16 cellular contexts compared by ENCODE assay signal in the genomic region with DNA sequence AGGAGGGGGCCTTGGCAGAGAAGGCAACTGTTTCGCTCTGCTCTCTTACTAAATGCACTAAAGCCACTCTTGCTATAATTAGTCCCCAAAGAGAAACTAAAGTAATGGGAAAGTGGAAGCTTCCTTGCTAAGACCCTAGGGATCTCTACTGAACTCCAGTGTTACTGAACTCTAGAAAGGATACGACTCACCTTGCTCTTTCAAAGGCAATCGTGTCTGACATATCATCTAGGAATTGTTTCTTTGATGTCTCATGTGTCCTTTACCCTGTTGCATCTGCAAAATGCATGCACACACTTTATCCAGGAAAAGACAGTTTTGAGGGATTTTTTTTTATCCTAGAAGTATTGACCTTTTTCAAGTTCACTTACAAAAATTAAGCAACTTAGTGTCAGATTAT.
"Had no signal": no experiment of that assay in that cellular context is flagged by ENCODE, and none has a peak within 500 bp of the region (broad histone marks: within the 10 kb centered on the region; RNA-seq: fewer than 3 reads in every experiment).

No MANE protein-coding gene starts in this region.

- H3K9me3 ChIP-seq: gastrocnemius medialis, prostate gland, tibial nerve had no signal

- DNase-seq: activated CD4-positive, alpha-beta T cell treated with anti-CD3 and anti-CD28 coated beads for 48 hours; activated CD4-positive, CD25-positive, alpha-beta regulatory T cell; activated CD8-positive, alpha-beta T cell treated with anti-CD3 and anti-CD28 coated beads for 36 hours; activated naive CD4-positive, alpha-beta T cell treated with Interleukin-2 at 50 U/mL for 16 hours; activated naive CD8-positive, alpha-beta T cell treated with anti-CD3 and anti-CD28 coated beads, Interleukin-2, amount 10 ng/mL, durations not matched to agents 7 days and 5 days; activated T-cell treated with anti-CD3 and anti-CD28 coated beads, Interleukin-2, amount 50 U/mL, for 24 hours; amygdala; gastrocnemius medialis; heart right ventricle; mesendoderm; naive thymus-derived CD8-positive, alpha-beta T cell; right cardiac atrium had no signal

- H3K4me3 ChIP-seq: gastrocnemius medialis, heart right ventricle, prostate gland, skin epidermis, tibial nerve had no signal

- H3K36me3 ChIP-seq: gastrocnemius medialis, heart right ventricle, prostate gland, tibial nerve had no signal

- H3K27ac ChIP-seq: epithelial cell of prostate, gastrocnemius medialis, heart right ventricle, prostate gland, skin epidermis, tibial nerve had no signal

- H3K4me1 ChIP-seq: gastrocnemius medialis, heart right ventricle, prostate gland, tibial nerve had no signal
